Comparison of ENCODE assay signal across 8 cellular contexts in the genomic region with DNA sequence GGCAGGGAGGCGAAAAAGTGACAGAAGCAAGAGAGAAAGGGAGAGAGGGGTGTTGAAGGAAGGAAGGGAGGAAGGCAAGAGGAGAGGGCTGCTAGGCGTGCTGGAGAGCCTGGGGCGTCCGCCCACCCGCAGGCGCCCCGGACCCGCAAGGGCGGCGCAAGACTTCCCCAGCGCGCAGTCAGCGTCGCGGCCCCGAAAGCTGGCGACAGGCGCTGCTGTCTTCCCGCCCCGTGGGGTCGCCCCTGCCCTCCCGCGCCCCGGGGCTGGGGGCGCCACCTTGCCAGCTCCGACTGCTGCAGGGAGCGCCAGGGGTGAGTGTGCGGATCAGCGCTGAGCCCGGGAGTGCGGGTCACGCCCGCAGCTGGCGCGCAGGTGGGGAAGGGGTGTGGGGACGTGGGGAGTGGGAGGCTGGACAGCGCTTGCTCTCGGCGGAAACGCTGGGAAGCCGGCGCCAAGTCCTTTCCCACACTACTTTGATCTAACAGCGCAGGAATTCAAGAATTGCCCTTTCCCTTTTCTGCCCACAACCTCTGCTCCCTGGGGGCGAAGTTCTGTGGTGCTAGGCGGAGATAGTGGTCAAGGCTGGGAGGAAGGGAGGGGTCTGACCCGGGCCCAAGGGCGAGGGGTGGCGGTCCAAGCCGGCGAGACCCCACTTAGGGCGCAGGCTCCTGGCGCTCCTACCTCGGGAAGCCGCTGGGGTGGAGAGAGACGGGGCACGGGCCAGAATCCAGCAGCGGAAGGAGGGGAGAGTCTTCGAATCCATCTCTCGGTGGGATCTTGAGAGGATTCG. TPM values are rescaled to one million over a fixed set of nuclear protein-coding genes. Genes with fewer than 3 reads are reported as not detected.
DNase-seq lines count a peak whose midpoint lies in the region; ATAC-seq and TF ChIP-seq lines count a peak whose summit lies in the region.

Gene HTR1F, plus strand, starts transcription at position 175 of the 790 bp plus-strand sequence.

- H3K36me3 Mint-ChIP-seq in activated CD8-positive, alpha-beta T cell treated with anti-CD3 and anti-CD28 coated beads for 36 hours (ENCODE audit: low read depth) = no peaks in the 10 kb centered on the region

- ATAC-seq in activated CD8-positive, alpha-beta T cell treated with anti-CD3 and anti-CD28 coated beads for 36 hours = peak; percentile 56
- ATAC-seq in left cardiac atrium (peak in 1 of 2 donors; percentile 51), GM19351 (IDR thresholded peaks at IDR 0.05; ENCODE audit: unreplicated experiment) (no peak)

- CTCF ChIA-PET in activated CD8-positive, alpha-beta T cell treated with anti-CD3 and anti-CD28 coated beads for 36 hours (lab: Charles Lee) = no interaction called here

- peaks cover 61% of the 10 kb centered on the region for H3K27me3 Mint-ChIP-seq in activated CD8-positive, alpha-beta T cell treated with anti-CD3 and anti-CD28 coated beads for 36 hours

- intact Hi-C loops in activated CD8-positive, alpha-beta T cell treated with anti-CD3 and anti-CD28 coated beads for 36 hours (cut with micrococcal nuclease) = loop anchor here (10.0 kb wide), 1 partner anchor 322 kb away; no protein-coding TSS in a partner anchor
- intact Hi-C loops in left cardiac atrium (cut with DNase I) = no loop called here

- POLR2A ChIA-PET in activated CD8-positive, alpha-beta T cell treated with anti-CD3 and anti-CD28 coated beads for 36 hours (lab: Charles Lee) = no interaction called here

- H3K4me1 Mint-ChIP-seq in activated CD8-positive, alpha-beta T cell treated with anti-CD3 and anti-CD28 coated beads for 36 hours (ENCODE audit: low read depth) = peaks cover 29% of the 10 kb centered on the region

- H3K27ac Mint-ChIP-seq in activated CD8-positive, alpha-beta T cell treated with anti-CD3 and anti-CD28 coated beads for 36 hours = no peak within 1 kb of the TSS

- DNase-seq in DMS53 (lab: John Stamatoyannopoulos, UW) (peak; percentile 18), DMS53 treated with DMSO at 0.1 percent for 48 hours (lab: John Stamatoyannopoulos, UW; ENCODE audit: unreplicated experiment) (no peak), left cardiac atrium (peak; percentile 20), retina (peak; percentile 71), NCI-H2196 (lab: John Stamatoyannopoulos, UW; ENCODE audit: unreplicated experiment) (no peak)
- no peak for DNase-seq in activated CD8-positive, alpha-beta T cell treated with anti-CD3 and anti-CD28 coated beads for 36 hours
- no peak for DNase-seq in stimulated activated CD4-positive, alpha-beta T cell treated with anti-CD3 and anti-CD28 coated beads, Interleukin-1b, Interleukin-23, amount 100 ng/mL, for 48 hours

- peaks cover 2% of the 10 kb centered on the region for H3K9me3 Mint-ChIP-seq in activated CD8-positive, alpha-beta T cell treated with anti-CD3 and anti-CD28 coated beads for 36 hours

- peak within 1 kb of the TSS; percentile 58 for H3K4me3 Mint-ChIP-seq in activated CD8-positive, alpha-beta T cell treated with anti-CD3 and anti-CD28 coated beads for 36 hours

- no peak for TF ChIP-seq CTCF in activated CD8-positive, alpha-beta T cell treated with anti-CD3 and anti-CD28 coated beads for 36 hours (IDR thresholded peaks at IDR 0.05)

RNA-seq across cellular contexts. Expression of gene HTR1F, which starts in this region (rescaled TPM):
- total RNA-seq in activated CD8-positive, alpha-beta T cell treated with anti-CD3 and anti-CD28 coated beads for 36 hours = not detected
- under 1 TPM; 0.41 to 0.58 TPM for total RNA-seq in left cardiac atrium

Comparison
In these comparisons a context has a peak if more than half of its experiments do, and no peak if none do; other contexts are left out.
1. DNase-seq: peak in DMS53 (single experiment) and retina (single experiment); none in DMS53 treated with DMSO at 0.1 percent for 48 hours (single experiment), activated CD8-positive, alpha-beta T cell treated with anti-CD3 and anti-CD28 coated beads for 36 hours (single experiment), stimulated activated CD4-positive, alpha-beta T cell treated with anti-CD3 and anti-CD28 coated beads, Interleukin-1b, Interleukin-23, amount 100 ng/mL, for 48 hours (single experiment) and NCI-H2196 (single experiment).
2. Peak in ATAC-seq in activated CD8-positive, alpha-beta T cell treated with anti-CD3 and anti-CD28 coated beads for 36 hours; RNA of the gene not detected or under 1 TPM.
3. Peak in DNase-seq in left cardiac atrium; RNA of the gene not detected or under 1 TPM.